In genomic region chr9:70406446-70406862, GRCh38 we compare ENCODE assay signal across 8 cellular contexts. TPM values are rescaled to one million over a fixed set of nuclear protein-coding genes. Genes with fewer than 3 reads are reported as not detected.
DNase-seq lines count a peak whose midpoint lies in the region; ATAC-seq, FAIRE-seq and TF ChIP-seq lines count a peak whose summit lies in the region.

No MANE protein-coding gene starts in this region.

- DNase-seq in GM18507 (ENCODE audit: extremely low spot score, insufficient read length, low read depth) (no peak), MM.1S (no peak), K562 (ENCODE audit: extremely low read depth in 1 of 4, low spot score in 3 of 4) (peak in 1 of 4 experiments; percentile 40), memory B cell (ENCODE audit: low spot score in 2 of 2) (peak in 1 of 2 donors; percentile 28), thyroid gland (no peak), NCI-H146 (lab: John Stamatoyannopoulos, UW) (no peak)
- no peak for DNase-seq in effector CD8-positive, alpha-beta T cell (lab: John Stamatoyannopoulos, UW)

- H3K4me1 Mint-ChIP-seq in memory B cell, result peaks cover 42% of the 10 kb centered on the region

- H3K27ac ChIP-seq in MM.1S (ENCODE audit: low read length) (peak overlapping the region; percentile 25; the same call in 1 of the 2 replicates), K562 (ENCODE audit: extremely low read depth, low read depth, low read length) (no peak overlapping the region), thyroid gland (peak overlapping the region; percentile 49 to 76 (median 68))

- H2AFZ ChIP-seq in MM.1S (ENCODE audit: low read length) (peak overlapping the region; percentile 44), K562 (ENCODE audit: low read depth, low read length) (no peak overlapping the region)

- TF ChIP-seq CTCF in MM.1S (IDR thresholded peaks at IDR 0.05; ENCODE audit: low read length) (no peak), K562 (IDR thresholded peaks at IDR 0.05 in 2 of 3, conservative IDR thresholded peaks at IDR 0.05 in 1 of 3; ENCODE audit: insufficient read depth in 2 of 3, low read depth in 1 of 3, low read length in 3 of 3) (no peak; a peak in 1 of 6 replicates), thyroid gland (IDR thresholded peaks at IDR 0.05) (no peak)

- peaks cover 6% of the 10 kb centered on the region; the same call in 1 of the 2 replicates for H3F3A ChIP-seq in MM.1S (ENCODE audit: insufficient read depth, low read length)

- intact Hi-C loops in K562 (cut with micrococcal nuclease), result no loop called here
- intact Hi-C loops in thyroid gland (cut with DNase I), result no loop called here

- H3K4me1 ChIP-seq in MM.1S (ENCODE audit: low read length) (peaks cover 7% of the 10 kb centered on the region; the same call in 1 of the 2 replicates), K562 (replicated peaks in 1 of 2; ENCODE audit: control insufficient read depth in 2 of 2, insufficient read depth in 2 of 2, low read length in 2 of 2) (peaks cover 8 to 43% of the 10 kb centered on the region in 2 experiments; a peak in 4 of 5 replicates), thyroid gland (peaks cover 75 to 79% of the 10 kb centered on the region in 2 donors)

- peak overlapping the region; percentile 86 for H3K4me3 Mint-ChIP-seq in memory B cell

- ATAC-seq in GM21723 (IDR thresholded peaks at IDR 0.05; ENCODE audit: unreplicated experiment) (peak; percentile 83), K562 (peak; percentile 54), memory B cell (ENCODE audit: low read depth) (peak; percentile 90)

- H3K36me3 Mint-ChIP-seq in memory B cell, result no peaks in the 10 kb centered on the region

- H4K20me1 ChIP-seq in MM.1S (ENCODE audit: insufficient read depth, low read length) (no peaks in the 10 kb centered on the region), K562 (replicated peaks; ENCODE audit: control insufficient read depth, insufficient read depth, low read length) (peaks cover 10% of the 10 kb centered on the region; the same call in 1 of the 2 replicates)

- H3K36me3 ChIP-seq in MM.1S (replicated peaks; ENCODE audit: insufficient read depth, low read length) (no peaks in the 10 kb centered on the region), K562 (ENCODE audit: control insufficient read depth, insufficient read depth, low read length) (no peaks in the 10 kb centered on the region), thyroid gland (no peaks in the 10 kb centered on the region)

- no peak for TF ChIP-seq EP300 in K562 (IDR thresholded peaks at IDR 0.05; ENCODE audit: low read length)

- POLR2A ChIA-PET in K562 (lab: Yijun Ruan, JAX), result interaction anchor here (1.3 kb wide), 1 partner anchor 8 kb away, joined by 3 read pairs; the partner anchor contains the start of gene KLF9

- peak overlapping the region; percentile 45 for H3K4me3 ChIP-seq in MM.1S (ENCODE audit: low read length)
- H3K4me3 ChIP-seq in K562, result no peak overlapping the region
- H3K4me3 ChIP-seq in thyroid gland (replicated peaks in 1 of 3), result no peak overlapping the region

- CTCF ChIA-PET in K562 (lab: Yijun Ruan, JAX; ENCODE audit: low intra/inter-chr PET ratio), result no interaction called here

- no TSS peak for BruUV-seq in K562 (replicated peaks; lab: Mats Ljungman, UMichigan)

- H3K9me2 ChIP-seq in MM.1S (replicated peaks; ENCODE audit: insufficient read depth, low read length), result no peaks in the 10 kb centered on the region

- H3K9me1 ChIP-seq in K562 (ENCODE audit: control insufficient read depth, insufficient read depth, low read length), result no peaks in the 10 kb centered on the region

- H3K4me2 ChIP-seq in MM.1S (ENCODE audit: low read depth, low read length), result peak overlapping the region; percentile 72
- no peak overlapping the region for H3K4me2 ChIP-seq in K562 (ENCODE audit: insufficient read depth, low read length)

- 0 out of 4 replicates have a peak, but pooled peaks of 1 of the 2 experiments have one; percentile 20 for TF ChIP-seq RAD21 in K562 (CRISPR knock-in tag; conservative IDR thresholded peaks at IDR 0.05 in 1 of 2, IDR thresholded peaks at IDR 0.05 in 1 of 2)

- H3K9me3 ChIP-seq in MM.1S (replicated peaks; ENCODE audit: insufficient read depth, low read length) (no peaks in the 10 kb centered on the region), K562 (replicated peaks; ENCODE audit: control insufficient read depth, insufficient read depth, low read depth, low read length) (no peaks in the 10 kb centered on the region), thyroid gland (no peaks in the 10 kb centered on the region)

- in situ Hi-C loops in K562 (cut with MboI), result no loop called here

- WGBS in K562 (ENCODE audit: insufficient coverage, low coverage, missing lambda C conversion rate), result 30% methylated on average over 6 of the region's 6 CpGs
- 57 to 70% methylated on average over 6 of the region's 6 CpGs for WGBS in thyroid gland, 2 donors

- no peaks in the 10 kb centered on the region for H3K9me3 Mint-ChIP-seq in memory B cell

- FAIRE-seq in GM18507 (lab: Jason Lieb, UNC) (peak; percentile 83), K562 (lab: Jason Lieb, UNC) (peak; percentile 72)

- H3K27me3 ChIP-seq in MM.1S (replicated peaks; ENCODE audit: insufficient read depth, low read length) (no peaks in the 10 kb centered on the region), K562 (ENCODE audit: control insufficient read depth in 2 of 2, insufficient read depth in 2 of 2, low read length in 2 of 2) (no peaks in the 10 kb centered on the region), thyroid gland (no peaks in the 10 kb centered on the region)

- peak overlapping the region; percentile 88 for H3K27ac Mint-ChIP-seq in memory B cell

- no peak for TF ChIP-seq POLR2A in K562 (conservative IDR thresholded peaks at IDR 0.05)
- no peak for TF ChIP-seq POLR2A in thyroid gland (IDR thresholded peaks at IDR 0.05)

- peak overlapping the region; percentile 30; the same call in 1 of the 2 replicates for H3K9ac ChIP-seq in MM.1S (ENCODE audit: low read length)
- no peak overlapping the region for H3K9ac ChIP-seq in K562 (ENCODE audit: insufficient read depth in 1 of 2, low read depth in 2 of 2, low read length in 2 of 2)

- H3K79me2 ChIP-seq in MM.1S (ENCODE audit: low read length) (peaks cover 6% of the 10 kb centered on the region; the same call in 1 of the 2 replicates), K562 (ENCODE audit: control insufficient read depth, insufficient read depth, low read length) (peaks cover 93% of the 10 kb centered on the region)

- H3K27me3 Mint-ChIP-seq in memory B cell, result no peaks in the 10 kb centered on the region

TF ChIP-seq in K562, 482 proteins besides CTCF, POLR2A, EP300 and RAD21 (continues in another document):
- TF ChIP-seq CREB3 (tag; conservative IDR thresholded peaks at IDR 0.05; ENCODE audit: low read depth) (no peak), ZNF408 (CRISPR knock-in tag; IDR thresholded peaks at IDR 0.05; ENCODE audit: low read depth) (no peak), CEBPB (tag; IDR thresholded peaks at IDR 0.05) (no peak), KDM1A (IDR thresholded peaks at IDR 0.05) (0 out of 4 replicates have a peak, but pooled peaks of 1 of the 2 experiments have one; percentile 19), NR3C1 (CRISPR knock-in tag; IDR thresholded peaks at IDR 0.05) (no peak), ZNF3 (CRISPR knock-in tag; IDR thresholded peaks at IDR 0.05) (no peak), MCM3 (IDR thresholded peaks at IDR 0.05) (no peak), ATF1 (CRISPR knock-in tag; IDR thresholded peaks at IDR 0.05) (no peak), ATF1 (tag; IDR thresholded peaks at IDR 0.05) (no peak), YY1 (IDR thresholded peaks at IDR 0.05; ENCODE audit: borderline replicate concordance in 1 of 3, control insufficient read depth in 1 of 3, extremely low read depth in 1 of 3, insufficient read depth in 3 of 3, insufficient read length in 1 of 3, insufficient replicate concordance in 2 of 3, low read depth in 1 of 3, low read length in 2 of 3) (no peak), MEIS2 (IDR thresholded peaks at IDR 0.05; ENCODE audit: partially characterized antibody) (peak; percentile 28), ESRRA (IDR thresholded peaks at IDR 0.05; ENCODE audit: borderline replicate concordance, low read depth) (peak; percentile 94), HMBOX1 (IDR thresholded peaks at IDR 0.05) (peak; percentile 63; the same call in 1 of the 2 replicates)

RNA-seq across cellular contexts. Expression of gene KLF9, which starts 8.0 kb away (rescaled TPM):
- total RNA-seq in K562 (2011; cell fraction: chromatin; rRNA removed; ENCODE audit: low replicate concordance), result 3.9 and 5.8 TPM in 2 replicates
- 4.7 and 6.2 TPM in 2 replicates for total RNA-seq in K562 (2011; cell fraction: nucleolus; rRNA removed)
- total RNA-seq in K562 (2011; cell fraction: nucleoplasm; rRNA removed), result 5.8 and 8.8 TPM in 2 replicates
- total RNA-seq in K562 (2014; rRNA removed), result 8.5 and 9.7 TPM in 2 replicates
- 7.3 and 8.8 TPM in 2 replicates for total RNA-seq in K562 (2014; rRNA removed; fragmentation: Illumina TruSeq; extraction: Trizol)
- 4.7 and 4.8 TPM in 2 replicates for total RNA-seq in K562 (2015; rRNA removed; fragmentation: Illumina TruSeq; extraction: Trizol)
- 9.8 and 11.9 TPM in 2 replicates for total RNA-seq in K562 (2021)
- 6.2 and 6.9 TPM in 2 replicates for polyA plus RNA-seq in K562 (2011; rRNA removed)
- polyA plus RNA-seq in K562 (2011; cell fraction: cytosol; rRNA removed), result 3.8 and 3.9 TPM in 2 replicates
- 2.6 and 2.7 TPM in 2 replicates for polyA plus RNA-seq in K562 (2011; cell fraction: nucleus; rRNA removed)
- 5.6 and 7.2 TPM in 2 replicates for polyA plus RNA-seq in K562 (2012)
- 9.6 and 10.1 TPM in 2 replicates for polyA plus RNA-seq in K562 (2014; fragmentation: Illumina TruSeq; extraction: Trizol)
- polyA plus RNA-seq in K562 (2014; fragmentation: Nextera tagmentation; extraction: Ambion mirVana), result 1 to 10 TPM; 3.3 to 4.8 TPM
- polyA plus RNA-seq in K562 (2014; rRNA removed), result 6.5 and 6.9 TPM in 2 replicates
- 6.8 and 8.0 TPM in 2 replicates for polyA minus RNA-seq in K562 (2011; rRNA and poly(A)+ RNA removed)
- polyA minus RNA-seq in K562 (2011; cell fraction: cytosol; rRNA and poly(A)+ RNA removed), result 4.5 and 5.0 TPM in 2 replicates
- polyA minus RNA-seq in K562 (2011; cell fraction: nucleus; rRNA and poly(A)+ RNA removed), result 3.4 and 4.4 TPM in 2 replicates
- 100 to 1,000 TPM in 3 of 4 donors, 10 to 100 TPM in 1; 96.3 to 155 (median 125) TPM for total RNA-seq in thyroid gland

Comparison
In these comparisons a context has a peak if more than half of its experiments do, and no peak if none do; other contexts are left out.
1. RNA of gene KLF9, which starts 8.0 kb away (total RNA-seq): 96.3 to 155 TPM in thyroid gland; 3.9 to 11.9 TPM in K562; every median in the first group is over 4 times any median in the second.
2. Peak in every context shown above with its lines, with median percentiles within 50 percentile points of each other: ATAC-seq.